Comparison of ENCODE assay signal across 8 cellular contexts in genomic region chr9:130689937-130690700, GRCh38. TPM values are rescaled to one million over a fixed set of nuclear protein-coding genes. Genes with fewer than 3 reads are reported as not detected.
DNase-seq lines count a peak whose midpoint lies in the region; FAIRE-seq and TF ChIP-seq lines count a peak whose summit lies in the region.

No MANE protein-coding gene starts in this region.

- peaks cover under 1% of the 10 kb centered on the region for H3K36me3 ChIP-seq in left ventricle myocardium inferior

- peaks cover 4% of the 10 kb centered on the region for H3K9me3 ChIP-seq in left ventricle myocardium inferior (replicated peaks)

- no peaks in the 10 kb centered on the region for H3K27me3 ChIP-seq in left ventricle myocardium inferior (ENCODE audit: low read depth)

- H3K4me1 Mint-ChIP-seq in CD14-positive monocyte: peaks cover 29% of the 10 kb centered on the region
- peaks cover 30% of the 10 kb centered on the region for H3K4me1 Mint-ChIP-seq in activated T-helper 2 cell treated with anti-CD3 and anti-CD28 coated beads, Interferon-gamma antibody, Interleukin-2, Interleukin-4, amounts not matched to agents 10 μg/mL and 5 μg/mL and 100 μg/mL, durations not matched to agents 14 hours and 24 hours and 36 hours (ENCODE audit: low read depth)

- TF ChIP-seq CTCF in VCaP (conservative IDR thresholded peaks at IDR 0.05) (no peak), left ventricle myocardium inferior (IDR thresholded peaks at IDR 0.05; ENCODE audit: borderline replicate concordance) (no peak), retinal pigment epithelial cell (conservative IDR thresholded peaks at IDR 0.05; ENCODE audit: low read depth, low read length) (no peak), CD14-positive monocyte (IDR thresholded peaks at IDR 0.05) (no peak)

- no peak for FAIRE-seq in GM12892 (lab: Jason Lieb, UNC)

- TF ChIP-seq POLR2A in GM12892 (IDR thresholded peaks at IDR 0.05; ENCODE audit: low read depth, low read length): peak; percentile 32; the same call in 1 of the 2 replicates

- peaks cover 0 to under 1% of the 10 kb centered on the region in 2 donors for H3K36me3 Mint-ChIP-seq in CD14-positive monocyte
- peaks cover 8% of the 10 kb centered on the region for H3K36me3 Mint-ChIP-seq in activated T-helper 2 cell treated with anti-CD3 and anti-CD28 coated beads, Interferon-gamma antibody, Interleukin-2, Interleukin-4, amounts not matched to agents 10 μg/mL and 5 μg/mL and 100 μg/mL, durations not matched to agents 14 hours and 24 hours and 36 hours (ENCODE audit: low read depth)

- H3K27me3 Mint-ChIP-seq in CD14-positive monocyte (ENCODE audit: low read depth in 3 of 3): peaks cover 10 to 25% (median 21%) of the 10 kb centered on the region in 3 donors
- H3K27me3 Mint-ChIP-seq in activated T-helper 2 cell treated with anti-CD3 and anti-CD28 coated beads, Interferon-gamma antibody, Interleukin-2, Interleukin-4, amounts not matched to agents 10 μg/mL and 5 μg/mL and 100 μg/mL, durations not matched to agents 14 hours and 24 hours and 36 hours (ENCODE audit: low read depth): peaks cover 7% of the 10 kb centered on the region

- DNase-seq in GM12892 (ENCODE audit: insufficient read length) (no peak), NCI-H146 (lab: John Stamatoyannopoulos, UW) (peak; percentile 50), left ventricle myocardium inferior (no peak), retinal pigment epithelial cell (ENCODE audit: low read depth) (no peak), CD14-positive monocyte (ENCODE audit: low spot score) (no peak)
- DNase-seq in activated T-helper 2 cell treated with anti-CD3 and anti-CD28 coated beads, Interferon-gamma antibody, Interleukin-2, Interleukin-4, amounts not matched to agents 10 μg/mL and 5 μg/mL and 100 μg/mL, durations not matched to agents 14 hours and 24 hours and 36 hours (ENCODE audit: low spot score): no peak
- no peak for DNase-seq in activated effector memory CD4-positive, alpha-beta T cell treated with Interleukin-2 at 50 U/mL for 16 hours

- H3K4me1 ChIP-seq in left ventricle myocardium inferior: peaks cover 30% of the 10 kb centered on the region

- intact Hi-C loops in left ventricle myocardium inferior (cut with micrococcal nuclease) (no loop called here), CD14-positive monocyte (cut with micrococcal nuclease) (loop anchor here in 1 of 2 donors (5.0 kb wide), 1 partner anchor 437 kb away; the partner anchor contains the start of gene NUP214)
- intact Hi-C loops in activated T-helper 2 cell treated with anti-CD3 and anti-CD28 coated beads, Interferon-gamma antibody, Interleukin-2, Interleukin-4, amounts not matched to agents 10 μg/mL and 5 μg/mL and 100 μg/mL, durations not matched to agents 14 hours and 24 hours and 36 hours (cut with micrococcal nuclease): loop anchor here (10.0 kb wide), 1 partner anchor 105 kb away; no protein-coding TSS in a partner anchor

- H3K27ac ChIP-seq in VCaP: peak overlapping the region; percentile 63
- peak overlapping the region; percentile 56 for H3K27ac ChIP-seq in left ventricle myocardium inferior (replicated peaks)

- H3K9me3 Mint-ChIP-seq in CD14-positive monocyte: peaks cover 0 to 13% (median 8%) of the 10 kb centered on the region in 7 donors
- no peaks in the 10 kb centered on the region for H3K9me3 Mint-ChIP-seq in activated T-helper 2 cell treated with anti-CD3 and anti-CD28 coated beads, Interferon-gamma antibody, Interleukin-2, Interleukin-4, amounts not matched to agents 10 μg/mL and 5 μg/mL and 100 μg/mL, durations not matched to agents 14 hours and 24 hours and 36 hours

- no peak overlapping the region for H3K27ac Mint-ChIP-seq in CD14-positive monocyte
- H3K27ac Mint-ChIP-seq in activated T-helper 2 cell treated with anti-CD3 and anti-CD28 coated beads, Interferon-gamma antibody, Interleukin-2, Interleukin-4, amounts not matched to agents 10 μg/mL and 5 μg/mL and 100 μg/mL, durations not matched to agents 14 hours and 24 hours and 36 hours: no peak overlapping the region

- H3K4me3 ChIP-seq in left ventricle myocardium inferior (peak overlapping the region; percentile 48), retinal pigment epithelial cell (ENCODE audit: low read length) (peak overlapping the region; percentile 2)

- H3K4me3 Mint-ChIP-seq in CD14-positive monocyte: peak overlapping the region in 1 of 2 donors; percentile 46
- H3K4me3 Mint-ChIP-seq in activated T-helper 2 cell treated with anti-CD3 and anti-CD28 coated beads, Interferon-gamma antibody, Interleukin-2, Interleukin-4, amounts not matched to agents 10 μg/mL and 5 μg/mL and 100 μg/mL, durations not matched to agents 14 hours and 24 hours and 36 hours (ENCODE audit: low read depth): no peak overlapping the region

RNA-seq across cellular contexts. Expression of gene EXOSC2, which starts 3.5 kb away (rescaled TPM):
- 41.7 TPM for polyA plus RNA-seq in GM12892 (2012; ENCODE audit: missing spikeins)
- 12.0 TPM for total RNA-seq in left ventricle myocardium inferior
- 10 to 100 TPM; 10.2 to 11.2 TPM for polyA plus RNA-seq in CD14-positive monocyte
- total RNA-seq in activated T-helper 2 cell treated with anti-CD3 and anti-CD28 coated beads, Interferon-gamma antibody, Interleukin-2, Interleukin-4, amounts not matched to agents 10 μg/mL and 5 μg/mL and 100 μg/mL, durations not matched to agents 14 hours and 24 hours and 36 hours: 93.0 and 94.9 TPM in 2 replicates

RNA-seq across cellular contexts. Expression of gene PRDM12, which starts 25.7 kb away (rescaled TPM):
- polyA plus RNA-seq in GM12892 (2012; ENCODE audit: missing spikeins): not detected
- not detected for total RNA-seq in left ventricle myocardium inferior
- polyA plus RNA-seq in CD14-positive monocyte: not detected
- total RNA-seq in activated T-helper 2 cell treated with anti-CD3 and anti-CD28 coated beads, Interferon-gamma antibody, Interleukin-2, Interleukin-4, amounts not matched to agents 10 μg/mL and 5 μg/mL and 100 μg/mL, durations not matched to agents 14 hours and 24 hours and 36 hours: 0.21 and 0.28 TPM in 2 replicates
